15 cellular contexts compared by ENCODE assay signal in genomic region chr2:97957432-97958183, GRCh38. TPM values are rescaled to one million over a fixed set of nuclear protein-coding genes. Genes with fewer than 3 reads are reported as not detected.
DNase-seq lines count a peak whose midpoint lies in the region; ATAC-seq and TF ChIP-seq lines count a peak whose summit lies in the region.
"Had no signal": no experiment of that assay in that cellular context is flagged by ENCODE, and none has a peak within 500 bp of the region (broad histone marks: within the 10 kb centered on the region; RNA-seq: fewer than 3 reads in every experiment).

No MANE protein-coding gene starts in this region.

- POLR2A ChIA-PET in Panc1 (lab: Charles Lee) = interaction anchor here (0.7 kb wide), 1 partner anchor 592 kb away, joined by 3 read pairs; no protein-coding TSS in a partner anchor

- H3K4me3 ChIP-seq in right atrium auricular region = no peak overlapping the region
- no peak overlapping the region for H3K4me3 ChIP-seq in Panc1 (ENCODE audit: low read depth in 2 of 2, low read length in 2 of 2)
- H3K4me3 ChIP-seq: GM23248, tibial artery had no signal

- H3K9me3 ChIP-seq in right atrium auricular region = no peaks in the 10 kb centered on the region
- H3K9me3 ChIP-seq in Panc1 (ENCODE audit: control insufficient read depth, insufficient read depth, low read depth, low read length) = no peaks in the 10 kb centered on the region
- H3K9me3 ChIP-seq: tibial artery had no signal

- H3K27me3 ChIP-seq in right atrium auricular region = no peaks in the 10 kb centered on the region
- H3K27me3 ChIP-seq in Panc1 (ENCODE audit: control insufficient read depth, insufficient read depth, low read length) = no peaks in the 10 kb centered on the region
- H3K27me3 ChIP-seq: tibial artery had no signal

- in situ Hi-C loops in Panc1 (cut with HindIII; ENCODE audit: low pct_unique_long_range_greater_than_20kb, low sequenced_read_pairs) = no loop called here

- no TSS peak for BruUV-seq in Panc1 (replicated peaks; lab: Mats Ljungman, UMichigan)

- intact Hi-C loops in Right ventricle myocardium superior (cut with DNase I) = no loop called here
- intact Hi-C loops in Panc1 (cut with micrococcal nuclease; ENCODE audit: unreplicated experiment) = no loop called here

- H3K4me1 ChIP-seq in right atrium auricular region = no peaks in the 10 kb centered on the region
- peaks cover 6% of the 10 kb centered on the region; the same call in 1 of the 2 replicates for H3K4me1 ChIP-seq in Panc1 (ENCODE audit: control insufficient read depth, insufficient read depth, low read length)

- no peak for DNase-seq in Right ventricle myocardium superior
- no peak for DNase-seq in right atrium auricular region (ENCODE audit: low spot score)
- DNase-seq in Panc1 (ENCODE audit: low read depth, low spot score) = no peak
- DNase-seq in left lobe of liver (ENCODE audit: low spot score) = no peak
- DNase-seq in activated T-cell treated with anti-CD3 and anti-CD28 coated beads, Interleukin-2, amount 50 U/mL, for 1 hour = no peak
- DNase-seq: ACHN; activated naive CD4-positive, alpha-beta T cell treated with Interleukin-2 at 50 U/mL for 16 hours; GM23248; NCI-H1436; NCI-H510A treated with DMSO at 0.1 percent for 48 hours; T-helper 9 cell; tibial artery had no signal

- TF ChIP-seq CTCF in right atrium auricular region (IDR thresholded peaks at IDR 0.05) (no peak), Panc1 (IDR thresholded peaks at IDR 0.05) (no peak)

- CTCF ChIA-PET in Panc1 (lab: Charles Lee) = no interaction called here

- H3K27ac ChIP-seq in right atrium auricular region = no peak overlapping the region
- H3K27ac ChIP-seq in Panc1 (ENCODE audit: low read length) = peak overlapping the region; percentile 26; the same call in 1 of the 2 replicates
- H3K27ac ChIP-seq: GM23248, tibial artery had no signal

- H3K36me3 ChIP-seq in right atrium auricular region = no peaks in the 10 kb centered on the region
- H3K36me3 ChIP-seq in Panc1 (ENCODE audit: control insufficient read depth, insufficient read depth, low read length) = no peaks in the 10 kb centered on the region
- H3K36me3 ChIP-seq: tibial artery had no signal

- ATAC-seq in Right ventricle myocardium superior (ENCODE audit: poor library complexity) (peak; percentile 63), Panc1 (no peak), left lobe of liver (peak; percentile 20), HG03378 (IDR thresholded peaks at IDR 0.05; ENCODE audit: unreplicated experiment) (no peak), HG02798 (IDR thresholded peaks at IDR 0.05; ENCODE audit: poor library complexity, unreplicated experiment) (no peak), GM19452 (IDR thresholded peaks at IDR 0.05; ENCODE audit: unreplicated experiment) (no peak)

RNA-seq across cellular contexts. Expression of gene TMEM131, which starts 38.1 kb away (rescaled TPM):
- total RNA-seq in Right ventricle myocardium superior = 26.7 TPM
- total RNA-seq in right atrium auricular region = 10 to 100 TPM; 20.7 to 21.8 TPM
- 43.4 TPM for total RNA-seq in Panc1 (2021; ENCODE audit: unreplicated experiment)
- 30.3 TPM for polyA plus RNA-seq in Panc1 (2012; ENCODE audit: insufficient read length)
- 14.7 TPM for total RNA-seq in left lobe of liver

Comparison
In these comparisons a context has a peak if more than half of its experiments do, and no peak if none do; other contexts are left out.
1. ATAC-seq: peak in Right ventricle myocardium superior (single experiment) and left lobe of liver (single experiment); none in Panc1 (single experiment), HG03378 (single experiment), HG02798 (single experiment) and GM19452 (single experiment).